ENCODE assay signal across 8 cellular contexts in genomic region chr7:83936056-83936703, GRCh38.
A peak's percentile ranks its signal among the peaks of the same experiment; 100 is the strongest.
DNase-seq lines count a peak whose midpoint lies in the region; ATAC-seq and TF ChIP-seq lines count a peak whose summit lies in the region.

No MANE protein-coding gene starts in this region.

- intact Hi-C loops in left colon (cut with DNase I, micrococcal nuclease) = loop anchor here in 1 of 2 donors (2.0 kb wide), 1 partner anchor 1089 kb away; no protein-coding TSS in a partner anchor

- DNase-seq in AG09319 (ENCODE audit: extremely low read depth, low read depth) = peak; percentile 52
- DNase-seq in NCI-H1694 treated with DMSO at 0.1 percent for 48 hours (lab: John Stamatoyannopoulos, UW) = peak; percentile 41
- peak; percentile 18 for DNase-seq in T1000 (lab: John Stamatoyannopoulos, UW)
- peak; percentile 12 for DNase-seq in central memory CD4-positive, alpha-beta T cell
- peak; percentile 26 to 47 for DNase-seq in left colon
- DNase-seq in stimulated activated CD4-positive, alpha-beta T cell treated with anti-CD3 and anti-CD28 coated beads, Interleukin-4, amount 100 ng/mL, for 48 hours (ENCODE audit: low read depth in 2 of 2) = peak; percentile 11 to 15

- ATAC-seq in GM18511 (IDR thresholded peaks at IDR 0.05; ENCODE audit: unreplicated experiment) = peak; percentile 76
- peak; percentile 71 for ATAC-seq in HG02943 (IDR thresholded peaks at IDR 0.05; ENCODE audit: low read depth, unreplicated experiment)
- peak; percentile 62 for ATAC-seq in left colon

- peak; percentile 93 for TF ChIP-seq CTCF in AG09319 (IDR thresholded peaks at IDR 0.05; ENCODE audit: low read depth, low read length)

Comparison
In these comparisons a context has a peak if more than half of its experiments do, and no peak if none do; other contexts are left out.
1. Peak in every context shown above with its lines: DNase-seq and ATAC-seq.